In the genomic region with DNA sequence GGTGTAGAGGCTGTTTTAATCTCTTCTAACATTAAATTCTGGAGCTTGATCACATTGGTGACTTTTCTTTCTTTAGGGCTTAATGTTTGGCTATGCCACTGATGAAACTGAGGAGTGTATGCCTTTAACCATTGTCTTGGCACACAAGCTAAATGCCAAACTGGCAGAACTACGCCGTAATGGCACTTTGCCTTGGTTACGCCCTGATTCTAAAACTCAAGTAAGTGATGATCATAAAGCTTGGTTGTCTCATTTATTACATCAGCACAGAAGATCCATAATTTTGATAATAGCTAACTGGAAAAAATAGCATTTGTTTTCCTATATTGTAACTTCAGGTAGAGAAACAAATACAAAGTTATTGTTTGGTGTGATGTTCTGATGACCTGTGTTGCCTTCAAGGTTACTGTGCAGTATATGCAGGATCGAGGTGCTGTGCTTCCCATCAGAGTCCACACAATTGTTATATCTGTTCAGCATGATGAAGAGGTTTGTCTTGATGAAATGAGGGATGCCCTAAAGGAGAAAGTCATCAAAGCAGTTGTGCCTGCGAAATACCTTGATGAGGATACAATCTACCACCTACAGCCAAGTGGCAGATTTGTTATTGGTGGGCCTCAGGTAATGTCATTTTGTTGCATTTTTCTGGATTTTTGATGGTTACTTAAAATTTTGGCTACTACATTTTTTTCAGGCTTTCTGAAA, we compare ENCODE assay signal across 8 cellular contexts. TPM values are rescaled to one million over a fixed set of nuclear protein-coding genes. Genes with fewer than 3 reads are reported as not detected.
DNase-seq lines count a peak whose midpoint lies in the region; TF ChIP-seq lines count a peak whose summit lies in the region.

No MANE protein-coding gene starts in this region.

- H3K27me3 Mint-ChIP-seq in nephron progenitor cell (ENCODE audit: low read depth, poor library complexity), result no peaks in the 10 kb centered on the region

- H3K27ac ChIP-seq in cingulate gyrus (ENCODE audit: low read depth, low read length), result peak overlapping the region; percentile 49

- POLR2A ChIA-PET in BJ (lab: Charles Lee) (no interaction called here), GM10248 (lab: Yijun Ruan, JAX) (interaction anchor here (0.6 to 9.2 kb wide), 3 partner anchors 12 to 187 kb away, joined by 4 to 198 read pairs (median 6); partner anchors contain the start of genes ELMOD3 and RETSAT)

- H3K4me3 Mint-ChIP-seq in nephron progenitor cell, result peak overlapping the region; percentile 99

- peaks cover 47% of the 10 kb centered on the region for H3K36me3 Mint-ChIP-seq in nephron progenitor cell (ENCODE audit: low read depth)

- H3K9me3 ChIP-seq in MG63, result no peaks in the 10 kb centered on the region

- peaks cover 58% of the 10 kb centered on the region for H3K4me1 Mint-ChIP-seq in nephron progenitor cell

- H3K27me3 ChIP-seq in BJ (ENCODE audit: control insufficient read depth, insufficient read depth, low read length), result no peaks in the 10 kb centered on the region
- no peaks in the 10 kb centered on the region for H3K27me3 ChIP-seq in MG63

- peak overlapping the region; percentile 23 for H3K27ac Mint-ChIP-seq in nephron progenitor cell

- no peaks in the 10 kb centered on the region for H3K9me3 Mint-ChIP-seq in nephron progenitor cell

- H3K4me3 ChIP-seq in BJ (ENCODE audit: low read depth, low read length) (peak overlapping the region; percentile 98), MG63 (peak overlapping the region; percentile 95)

- H3K36me3 ChIP-seq in BJ (ENCODE audit: control insufficient read depth, insufficient read depth, low read length) (peaks cover 12% of the 10 kb centered on the region), MG63 (peaks cover 72% of the 10 kb centered on the region)

- DNase-seq in BJ (ENCODE audit: low read depth) (no peak), MG63 (peak; percentile 34), nephron progenitor cell (no peak), anterior cingulate cortex (lab: John Stamatoyannopoulos, UW) (no peak), SW480 (ENCODE audit: low spot score) (no peak), GM10248 (ENCODE audit: extremely low spot score) (no peak), Kasumi-1 (lab: John Stamatoyannopoulos, UW) (no peak)

- CTCF ChIA-PET in BJ (lab: Yijun Ruan, JAX) (interaction anchor here (0.8 to 19.5 kb wide), 4 partner anchors 9 to 115 kb away, joined by 3 to 460 read pairs (median 40); partner anchors contain the start of gene SH2D6), GM10248 (lab: Yijun Ruan, JAX) (interaction anchor here (5.0 to 14.3 kb wide), 2 partner anchors 10 to 123 kb away, joined by 20 to 180 read pairs; partner anchors contain the start of gene SH2D6)

- TF ChIP-seq CTCF in BJ (IDR thresholded peaks at IDR 0.05; ENCODE audit: insufficient read depth, low read depth, low read length) (no peak), nephron progenitor cell (IDR thresholded peaks at IDR 0.05) (no peak), GM10248 (IDR thresholded peaks at IDR 0.05; ENCODE audit: control extremely low read depth, extremely low read depth, low read depth, missing control alignments) (no peak)

RNA-seq across cellular contexts. Expression of gene MAT2A, which starts 2.9 kb away (rescaled TPM):
- 261 and 302 TPM in 2 replicates for polyA plus RNA-seq in BJ (2011; rRNA removed)
- 83.2 and 91.5 TPM in 2 replicates for polyA minus RNA-seq in BJ (2011; rRNA and poly(A)+ RNA removed)
- total RNA-seq in MG63 (2014; rRNA removed; shearing (Covaris generic); ENCODE audit: low replicate concordance), result 116 and 137 TPM in 2 replicates

RNA-seq across cellular contexts. Expression of gene GGCX, which starts 19.4 kb away (rescaled TPM):
- polyA plus RNA-seq in BJ (2011; rRNA removed), result 44.4 and 45.9 TPM in 2 replicates
- polyA minus RNA-seq in BJ (2011; rRNA and poly(A)+ RNA removed), result 49.4 and 63.1 TPM in 2 replicates
- 28.9 and 45.6 TPM in 2 replicates for total RNA-seq in MG63 (2014; rRNA removed; shearing (Covaris generic); ENCODE audit: low replicate concordance)

RNA-seq across cellular contexts. Expression of gene VAMP8, which starts 35.5 kb away (rescaled TPM):
- 0.70 and 2.0 TPM in 2 replicates for polyA plus RNA-seq in BJ (2011; rRNA removed)
- polyA minus RNA-seq in BJ (2011; rRNA and poly(A)+ RNA removed), result 0.28 TPM in 1 of 2 replicates, not detected in the other
- total RNA-seq in MG63 (2014; rRNA removed; shearing (Covaris generic); ENCODE audit: low replicate concordance), result not detected in 2 replicates

RNA-seq across cellular contexts. Expression of gene VAMP5, which starts 42.3 kb away (rescaled TPM):
- 143 and 161 TPM in 2 replicates for polyA plus RNA-seq in BJ (2011; rRNA removed)
- polyA minus RNA-seq in BJ (2011; rRNA and poly(A)+ RNA removed), result 64.6 and 107 TPM in 2 replicates
- total RNA-seq in MG63 (2014; rRNA removed; shearing (Covaris generic); ENCODE audit: low replicate concordance), result 8.3 and 76.7 TPM in 2 replicates

RNA-seq across cellular contexts. Expression of gene RNF181, which starts 53.6 kb away (rescaled TPM):
- polyA plus RNA-seq in BJ (2011; rRNA removed), result 376 and 394 TPM in 2 replicates
- polyA minus RNA-seq in BJ (2011; rRNA and poly(A)+ RNA removed), result 67.9 and 142 TPM in 2 replicates
- 167 and 209 TPM in 2 replicates for total RNA-seq in MG63 (2014; rRNA removed; shearing (Covaris generic); ENCODE audit: low replicate concordance)
